Comparison of ENCODE assay signal across 10 cellular contexts in the genomic region with DNA sequence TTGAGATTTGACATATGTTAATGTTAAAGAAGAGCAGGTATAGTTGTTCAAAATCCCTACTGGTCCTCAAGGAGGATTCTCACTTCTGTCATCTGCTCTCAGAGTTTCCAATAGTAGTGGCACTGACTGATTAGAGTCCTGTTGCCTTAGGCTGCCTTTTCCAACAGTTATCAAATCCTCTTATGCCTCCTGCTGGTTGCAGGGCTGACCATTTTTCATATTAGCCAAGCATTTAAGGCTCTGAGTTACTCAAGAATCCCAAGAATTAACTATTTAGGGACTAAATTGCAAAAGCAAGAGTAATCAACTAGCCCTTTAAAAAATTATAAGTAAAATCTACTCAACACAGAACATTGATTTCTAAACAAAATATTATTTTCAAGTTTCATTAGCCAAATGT.
DNase-seq lines count a peak whose midpoint lies in the region; ATAC-seq and TF ChIP-seq lines count a peak whose summit lies in the region.
"Had no signal": no experiment of that assay in that cellular context is flagged by ENCODE, and none has a peak within 500 bp of the region (broad histone marks: within the 10 kb centered on the region; RNA-seq: fewer than 3 reads in every experiment).

No MANE protein-coding gene starts in this region.

- ATAC-seq in right lobe of liver (peak; percentile 83 to 99 (median 92)), HG03097 (IDR thresholded peaks at IDR 0.05; ENCODE audit: low FRiP score, unreplicated experiment) (no peak), GM19397 (IDR thresholded peaks at IDR 0.05; ENCODE audit: unreplicated experiment) (no peak)

- in situ Hi-C loops in transverse colon (cut with MboI; ENCODE audit: low pct_ligation_motif_present in 1 of 4, low pct_unique_long_range_greater_than_20kb in 1 of 4, low sequenced_read_pairs in 3 of 4) = no loop called here

- H3K4me1 ChIP-seq in right lobe of liver (no peaks in the 10 kb centered on the region), transverse colon (no peaks in the 10 kb centered on the region)

- no peak for TF ChIP-seq POLR2A in right lobe of liver (IDR thresholded peaks at IDR 0.05)
- no peak for TF ChIP-seq POLR2A in transverse colon (IDR thresholded peaks at IDR 0.05)

- H3K36me3 ChIP-seq in right lobe of liver (no peaks in the 10 kb centered on the region), transverse colon (no peaks in the 10 kb centered on the region)

- intact Hi-C loops in right lobe of liver (cut with DNase I) (no loop called here), transverse colon (cut with DNase I; ENCODE audit: low total_unique reads) (no loop called here)

- DNase-seq in DMS114 treated with DMSO at 0.1 percent for 48 hours (lab: John Stamatoyannopoulos, UW; ENCODE audit: unreplicated experiment) (peak; percentile 1), Kasumi-1 (lab: John Stamatoyannopoulos, UW) (peak; percentile 3 to 25), right lobe of liver (peak in 1 of 3 donors; percentile 52), NCI-H128 (lab: John Stamatoyannopoulos, UW; ENCODE audit: unreplicated experiment) (no peak), transverse colon (no peak)
- DNase-seq: MM.1S; stimulated activated CD8-positive, alpha-beta memory T cell treated with anti-CD3 and anti-CD28 coated beads, Interleukin-4, amount 100 ng/mL, for 48 hours had no signal

- H3K27me3 ChIP-seq in right lobe of liver (no peaks in the 10 kb centered on the region), transverse colon (no peaks in the 10 kb centered on the region)

- no peak overlapping the region for H3K27ac ChIP-seq in VCaP
- no peak overlapping the region for H3K27ac ChIP-seq in right lobe of liver
- H3K27ac ChIP-seq in transverse colon = no peak overlapping the region

- TF ChIP-seq CTCF in VCaP (conservative IDR thresholded peaks at IDR 0.05) (peak; percentile 50), right lobe of liver (IDR thresholded peaks at IDR 0.05) (peak; percentile 49 to 71 (median 54)), transverse colon (IDR thresholded peaks at IDR 0.05) (no peak)

- H3K9me3 ChIP-seq in right lobe of liver (no peaks in the 10 kb centered on the region), transverse colon (no peaks in the 10 kb centered on the region)

- H3K4me3 ChIP-seq in right lobe of liver (no peak overlapping the region), transverse colon (no peak overlapping the region)

- no peak for TF ChIP-seq EP300 in transverse colon (IDR thresholded peaks at IDR 0.05; ENCODE audit: low read depth)

Comparison
In these comparisons a context has a peak if more than half of its experiments do, and no peak if none do; other contexts are left out.
1. DNase-seq: peak in DMS114 treated with DMSO at 0.1 percent for 48 hours (single experiment) and Kasumi-1 (2 of 2); none in NCI-H128 (single experiment) and transverse colon (single experiment).
2. CTCF ChIP-seq: peak in VCaP (single experiment) and right lobe of liver (4 of 4); none in transverse colon (0 of 5).
3. ATAC-seq: peak in right lobe of liver (4 of 4); none in HG03097 (single experiment) and GM19397 (single experiment).